In genomic region chr15:90181781-90182180, GRCh38 we compare ENCODE assay signal across 27 cellular contexts. TPM values are rescaled to one million over a fixed set of nuclear protein-coding genes. Genes with fewer than 3 reads are reported as not detected.
DNase-seq lines count a peak whose midpoint lies in the region; ATAC-seq, FAIRE-seq and TF ChIP-seq lines count a peak whose summit lies in the region.
"Had no signal": no experiment of that assay in that cellular context is flagged by ENCODE, and none has a peak within 500 bp of the region (broad histone marks: within the 10 kb centered on the region; RNA-seq: fewer than 3 reads in every experiment).

No MANE protein-coding gene starts in this region.

- peaks cover 6% of the 10 kb centered on the region; the same call in 1 of the 2 replicates for H3K79me2 ChIP-seq in Karpas-422 (ENCODE audit: low read length)

- no peaks in the 10 kb centered on the region for H3K9me2 ChIP-seq in Karpas-422 (replicated peaks; ENCODE audit: insufficient read depth, low read length)

- no peak for TF ChIP-seq POLR2A in sigmoid colon (IDR thresholded peaks at IDR 0.05)

- no peaks in the 10 kb centered on the region for H4K20me1 ChIP-seq in Karpas-422 (ENCODE audit: insufficient read depth, low read depth, low read length)

- peak overlapping the region; percentile 49 for H3K4me2 ChIP-seq in Karpas-422 (ENCODE audit: low read depth, low read length, poor library complexity, severe bottlenecking)

- 56 to 64% methylated on average over 2 of the region's 2 CpGs for WGBS in sigmoid colon, 2 donors

- H3K9ac ChIP-seq in Karpas-422 (ENCODE audit: low read length) (no peak overlapping the region), kidney (ENCODE audit: low read length in 2 of 2) (no peak overlapping the region)
- H3K9ac ChIP-seq: GM23248 had no signal

- H3K36me3 ChIP-seq in Karpas-422 (ENCODE audit: insufficient read depth, low read length), result no peaks in the 10 kb centered on the region
- no peaks in the 10 kb centered on the region for H3K36me3 ChIP-seq in kidney (ENCODE audit: control insufficient read depth in 1 of 2, insufficient read depth in 2 of 2, low read length in 2 of 2)
- H3K36me3 ChIP-seq in sigmoid colon, result no peaks in the 10 kb centered on the region
- H3K36me3 ChIP-seq in BE2C, result no peaks in the 10 kb centered on the region
- H3K36me3 ChIP-seq: brain microvascular endothelial cell had no signal

- H3K4me3 ChIP-seq in Karpas-422 (ENCODE audit: low read length), result 0 out of 2 replicates have a peak overlapping the region, but pooled peaks have one; percentile 10
- H3K4me3 ChIP-seq in kidney (ENCODE audit: low read length in 2 of 2), result no peak overlapping the region
- no peak overlapping the region for H3K4me3 ChIP-seq in sigmoid colon
- no peak overlapping the region for H3K4me3 ChIP-seq in BE2C (ENCODE audit: low read depth, low read length)
- H3K4me3 ChIP-seq: GM23248, lung had no signal

- peak; percentile 26 for DNase-seq in NCI-H2227 treated with DMSO at 0.1 percent for 48 hours (lab: John Stamatoyannopoulos, UW)
- no peak for DNase-seq in NCI-H2227 (lab: John Stamatoyannopoulos, UW; ENCODE audit: unreplicated experiment)
- no peak for DNase-seq in Karpas-422
- peak; percentile 18 for DNase-seq in kidney
- no peak for DNase-seq in sigmoid colon
- DNase-seq in occipital lobe (lab: John Stamatoyannopoulos, UW), result no peak
- no peak for DNase-seq in BE2C
- DNase-seq: 8988T; activated naive CD4-positive, alpha-beta T cell treated with Interleukin-2 at 50 U/mL for 16 hours; activated T-cell treated with anti-CD3 and anti-CD28 coated beads, Interleukin-2, amount 50 U/mL, for 72 hours; amniotic stem cell; brain microvascular endothelial cell; CD8-positive, alpha-beta memory T cell; DMS 273 treated with DMSO at 0.1 percent for 48 hours; EL; GM23248; NCI-H1092; NCI-H187; NCI-H526 treated with DMSO at 0.1 percent for 48 hours; nucleus accumbens; RPMI8226; stimulated activated naive CD8-positive, alpha-beta T cell treated with anti-CD3 and anti-CD28 coated beads, Interleukin-15, amount 100 ng/mL, for 72 hours; T-helper 2 cell had no signal

- H3K9me3 ChIP-seq in Karpas-422 (ENCODE audit: low read length) (no peaks in the 10 kb centered on the region), kidney (ENCODE audit: control insufficient read depth in 1 of 2, low read length in 2 of 2) (no peaks in the 10 kb centered on the region), sigmoid colon (no peaks in the 10 kb centered on the region), BE2C (no peaks in the 10 kb centered on the region)

- FAIRE-seq in kidney (lab: Jason Lieb, UNC), result no peak
- FAIRE-seq: GM12891, keratinocyte had no signal

- TF ChIP-seq EP300 in sigmoid colon (IDR thresholded peaks at IDR 0.05), result no peak

- TF ChIP-seq CTCF in kidney (IDR thresholded peaks at IDR 0.05; ENCODE audit: borderline replicate concordance, extremely low read depth, insufficient read depth) (no peak), sigmoid colon (IDR thresholded peaks at IDR 0.05) (no peak), BE2C (IDR thresholded peaks at IDR 0.05; ENCODE audit: low read depth, low read length) (no peak)

- H2AFZ ChIP-seq in Karpas-422 (ENCODE audit: low read length), result peak overlapping the region; percentile 75
- H2AFZ ChIP-seq: GM23248 had no signal

- H3K4me1 ChIP-seq in Karpas-422 (ENCODE audit: low read length), result peaks cover 39% of the 10 kb centered on the region
- peaks cover 5 to 10% of the 10 kb centered on the region in 2 donors for H3K4me1 ChIP-seq in kidney (ENCODE audit: control insufficient read depth in 1 of 2, insufficient read depth in 1 of 2, low read depth in 1 of 2, low read length in 2 of 2)
- peaks cover 0 to 39% (median 30%) of the 10 kb centered on the region in 4 donors for H3K4me1 ChIP-seq in sigmoid colon
- peaks cover 12% of the 10 kb centered on the region for H3K4me1 ChIP-seq in BE2C

- H3K27me3 ChIP-seq in Karpas-422 (ENCODE audit: low read length) (no peaks in the 10 kb centered on the region), sigmoid colon (no peaks in the 10 kb centered on the region), BE2C (no peaks in the 10 kb centered on the region)
- H3K27me3 ChIP-seq: brain microvascular endothelial cell had no signal

- H3K27ac ChIP-seq in Karpas-422 (ENCODE audit: low read length), result no peak overlapping the region
- H3K27ac ChIP-seq in kidney (ENCODE audit: low read depth in 2 of 2, low read length in 2 of 2), result peak overlapping the region in 1 of 2 donors; percentile 23
- H3K27ac ChIP-seq in sigmoid colon, result peak overlapping the region; percentile 96 to 99 (median 97)
- H3K27ac ChIP-seq: brain microvascular endothelial cell, GM23248 had no signal

- intact Hi-C loops in kidney (cut with DNase I), result no loop called here
- intact Hi-C loops in sigmoid colon (cut with DNase I), result no loop called here

- ATAC-seq in GM21528 (IDR thresholded peaks at IDR 0.05; ENCODE audit: low FRiP score, unreplicated experiment), result no peak
- ATAC-seq: activated T-cell treated with anti-CD3 and anti-CD28 coated beads, Interleukin-2, amount 50 U/mL, for 72 hours; stimulated activated naive CD8-positive, alpha-beta T cell treated with anti-CD3 and anti-CD28 coated beads, Interleukin-15, amount 100 ng/mL, for 72 hours had no signal

RNA-seq across cellular contexts. Expression of gene SEMA4B, which starts 19.3 kb away (rescaled TPM):
- total RNA-seq in Karpas-422 (2014; rRNA removed; shearing (Covaris generic); ENCODE audit: low replicate concordance), result 40.4 and 65.1 TPM in 2 replicates
- total RNA-seq in kidney, result 190 TPM
- 28.7 TPM for polyA plus RNA-seq in kidney (ENCODE audit: insufficient read depth, low read depth, low replicate concordance)
- 10 to 100 TPM; 42.0 to 72.4 (median 58.6) TPM for total RNA-seq in sigmoid colon
- 10 to 100 TPM; 10.6 to 94.5 (median 11.4) TPM for polyA plus RNA-seq in sigmoid colon
- 36.3 TPM for total RNA-seq in occipital lobe
- 23.0 TPM for polyA plus RNA-seq in BE2C (2012; ENCODE audit: insufficient read depth, insufficient read length, low read depth)

RNA-seq across cellular contexts. Expression of gene CIB1, which starts 52.0 kb away (rescaled TPM):
- 42.1 and 64.5 TPM in 2 replicates for total RNA-seq in Karpas-422 (2014; rRNA removed; shearing (Covaris generic); ENCODE audit: low replicate concordance)
- total RNA-seq in kidney, result 158 TPM
- 321 TPM for polyA plus RNA-seq in kidney (ENCODE audit: insufficient read depth, low read depth, low replicate concordance)
- total RNA-seq in sigmoid colon, result 10 to 100 TPM; 18.6 to 35.7 (median 35.5) TPM
- 100 to 1,000 TPM; 283 to 436 (median 359) TPM for polyA plus RNA-seq in sigmoid colon
- total RNA-seq in occipital lobe, result 2.7 TPM
- polyA plus RNA-seq in BE2C (2012; ENCODE audit: insufficient read depth, insufficient read length, low read depth), result 35.4 TPM

RNA-seq across cellular contexts. Expression of gene GDPGP1, which starts 52.2 kb away (rescaled TPM):
- 7.8 and 11.2 TPM in 2 replicates for total RNA-seq in Karpas-422 (2014; rRNA removed; shearing (Covaris generic); ENCODE audit: low replicate concordance)
- total RNA-seq in kidney (15.3 TPM), sigmoid colon (1 to 10 TPM; 3.0 to 7.5 (median 5.4) TPM), occipital lobe (9.7 TPM)
- polyA plus RNA-seq in kidney (ENCODE audit: insufficient read depth, low read depth, low replicate concordance) (4.8 TPM), sigmoid colon (10 to 100 TPM in 1 of 3 donors, 1 to 10 TPM in 2; 7.9 to 12.7 (median 9.0) TPM)
- 1.6 TPM for polyA plus RNA-seq in BE2C (2012; ENCODE audit: insufficient read depth, insufficient read length, low read depth)

Comparison
In these comparisons a context has a peak if more than half of its experiments do, and no peak if none do; other contexts are left out.
1. DNase-seq: peak in NCI-H2227 treated with DMSO at 0.1 percent for 48 hours (single experiment) and kidney (single experiment); none in NCI-H2227 (single experiment), Karpas-422 (single experiment), sigmoid colon (single experiment), occipital lobe (single experiment) and BE2C (single experiment).